In genomic region chr9:81536242-81537025, GRCh38 we compare ENCODE assay signal across 18 cellular contexts.
A peak's percentile ranks its signal among the peaks of the same experiment; 100 is the strongest.
DNase-seq lines count a peak whose midpoint lies in the region; ATAC-seq, FAIRE-seq and TF ChIP-seq lines count a peak whose summit lies in the region.
"Had no signal": no experiment of that assay in that cellular context is flagged by ENCODE, and none has a peak within 500 bp of the region (broad histone marks: within the 10 kb centered on the region; RNA-seq: fewer than 3 reads in every experiment).

No MANE protein-coding gene starts in this region.

- H3K9me3 ChIP-seq in PC-9 (ENCODE audit: insufficient read depth, low read depth) (peaks cover 9% of the 10 kb centered on the region; the same call in 1 of the 2 replicates), astrocyte (ENCODE audit: insufficient read depth, low read depth, low read length) (no peaks in the 10 kb centered on the region), right lobe of liver (no peaks in the 10 kb centered on the region)
- H3K9me3 ChIP-seq: MG63 had no signal

- H4K20me1 ChIP-seq in PC-9 (ENCODE audit: insufficient read depth) (no peaks in the 10 kb centered on the region), astrocyte (ENCODE audit: insufficient read depth, low read length) (no peaks in the 10 kb centered on the region)

- no peaks in the 10 kb centered on the region for H3K27me3 Mint-ChIP-seq in astrocyte (ENCODE audit: low read depth, unreplicated experiment)
- H3K27me3 Mint-ChIP-seq in activated T-helper 2 cell treated with anti-CD3 and anti-CD28 coated beads, Interferon-gamma antibody, Interleukin-2, Interleukin-4, amounts not matched to agents 10 μg/mL and 5 μg/mL and 100 μg/mL, durations not matched to agents 14 hours and 24 hours and 36 hours (ENCODE audit: low read depth): no peaks in the 10 kb centered on the region

- no peak overlapping the region for H3K9ac ChIP-seq in astrocyte (ENCODE audit: low read length)

- no peak overlapping the region for H3K4me3 ChIP-seq in PC-9
- no peak overlapping the region for H3K4me3 ChIP-seq in astrocyte (ENCODE audit: insufficient read depth, low read depth, low read length)
- no peak overlapping the region for H3K4me3 ChIP-seq in right lobe of liver
- H3K4me3 ChIP-seq: GM12878, MG63 had no signal

- H3K79me2 ChIP-seq in PC-9 (ENCODE audit: low read depth) (no peaks in the 10 kb centered on the region), astrocyte (ENCODE audit: insufficient read depth, low read length) (no peaks in the 10 kb centered on the region)

- no TSS peak for BruUV-seq in PC-9 (replicated peaks; lab: Mats Ljungman, UMichigan)

- WGBS in right lobe of liver (ENCODE audit: insufficient coverage, low coverage, low lambda C conversion rate, missing lambda C conversion rate): 31% methylated on average over 7 of the region's 9 CpGs

- H3K4me1 Mint-ChIP-seq in astrocyte (ENCODE audit: low read depth, unreplicated experiment): peaks cover 11% of the 10 kb centered on the region
- no peaks in the 10 kb centered on the region for H3K4me1 Mint-ChIP-seq in activated T-helper 2 cell treated with anti-CD3 and anti-CD28 coated beads, Interferon-gamma antibody, Interleukin-2, Interleukin-4, amounts not matched to agents 10 μg/mL and 5 μg/mL and 100 μg/mL, durations not matched to agents 14 hours and 24 hours and 36 hours (ENCODE audit: low read depth)
- H3K4me1 Mint-ChIP-seq: CD14-positive monocyte had no signal

- H3K27ac ChIP-seq in PC-9: no peak overlapping the region
- no peak overlapping the region for H3K27ac ChIP-seq in astrocyte (ENCODE audit: low read depth, low read length)
- peak overlapping the region; percentile 46 to 77 (median 60) for H3K27ac ChIP-seq in right lobe of liver

- H3K36me3 Mint-ChIP-seq in astrocyte (ENCODE audit: low read depth, unreplicated experiment): no peaks in the 10 kb centered on the region
- H3K36me3 Mint-ChIP-seq in activated T-helper 2 cell treated with anti-CD3 and anti-CD28 coated beads, Interferon-gamma antibody, Interleukin-2, Interleukin-4, amounts not matched to agents 10 μg/mL and 5 μg/mL and 100 μg/mL, durations not matched to agents 14 hours and 24 hours and 36 hours (ENCODE audit: low read depth): no peaks in the 10 kb centered on the region
- H3K36me3 Mint-ChIP-seq: CD14-positive monocyte had no signal

- intact Hi-C loops in PC-9 (cut with micrococcal nuclease; ENCODE audit: unreplicated experiment) (no loop called here), right lobe of liver (cut with DNase I) (loop anchor here in 1 of 2 donors (10.0 kb wide), 1 partner anchor 48 kb away; no protein-coding TSS in a partner anchor)
- intact Hi-C loops in activated T-helper 2 cell treated with anti-CD3 and anti-CD28 coated beads, Interferon-gamma antibody, Interleukin-2, Interleukin-4, amounts not matched to agents 10 μg/mL and 5 μg/mL and 100 μg/mL, durations not matched to agents 14 hours and 24 hours and 36 hours (cut with micrococcal nuclease): no loop called here

- peak overlapping the region; percentile 9; the same call in 1 of the 2 replicates for H3K4me2 ChIP-seq in PC-9
- H3K4me2 ChIP-seq in astrocyte (ENCODE audit: low read length): no peak overlapping the region

- H3K27ac Mint-ChIP-seq in astrocyte (ENCODE audit: unreplicated experiment): no peak overlapping the region
- H3K27ac Mint-ChIP-seq in activated T-helper 2 cell treated with anti-CD3 and anti-CD28 coated beads, Interferon-gamma antibody, Interleukin-2, Interleukin-4, amounts not matched to agents 10 μg/mL and 5 μg/mL and 100 μg/mL, durations not matched to agents 14 hours and 24 hours and 36 hours: no peak overlapping the region
- H3K27ac Mint-ChIP-seq: CD14-positive monocyte had no signal

- TF ChIP-seq CTCF in PC-9 (conservative IDR thresholded peaks at IDR 0.05): no peak
- no peak for TF ChIP-seq CTCF in astrocyte (IDR thresholded peaks at IDR 0.05; ENCODE audit: insufficient read depth, low read depth, low read length)
- no peak for TF ChIP-seq CTCF in right lobe of liver (IDR thresholded peaks at IDR 0.05)

- H3K4me1 ChIP-seq in PC-9 (replicated peaks; ENCODE audit: insufficient read depth) (peaks cover 24% of the 10 kb centered on the region), astrocyte (ENCODE audit: insufficient read depth, low read length) (peaks cover 7% of the 10 kb centered on the region), right lobe of liver (peaks cover 0 to 42% (median 12%) of the 10 kb centered on the region in 4 donors)

- no peak for TF ChIP-seq POLR2A in right lobe of liver (IDR thresholded peaks at IDR 0.05)

- no peaks in the 10 kb centered on the region for H3K36me3 ChIP-seq in PC-9 (ENCODE audit: low read depth)
- H3K36me3 ChIP-seq in astrocyte (ENCODE audit: insufficient read depth, low read length): no peaks in the 10 kb centered on the region
- no peaks in the 10 kb centered on the region for H3K36me3 ChIP-seq in right lobe of liver
- H3K36me3 ChIP-seq: MG63 had no signal

- H3K9me3 Mint-ChIP-seq in astrocyte (ENCODE audit: unreplicated experiment): no peaks in the 10 kb centered on the region
- no peaks in the 10 kb centered on the region for H3K9me3 Mint-ChIP-seq in activated T-helper 2 cell treated with anti-CD3 and anti-CD28 coated beads, Interferon-gamma antibody, Interleukin-2, Interleukin-4, amounts not matched to agents 10 μg/mL and 5 μg/mL and 100 μg/mL, durations not matched to agents 14 hours and 24 hours and 36 hours

- DNase-seq in PC-9 (no peak), astrocyte (ENCODE audit: low read depth) (no peak), right lobe of liver (peak in 1 of 3 donors; percentile 79), DMS 273 (lab: John Stamatoyannopoulos, UW; ENCODE audit: unreplicated experiment) (no peak)
- DNase-seq in activated CD4-positive, alpha-beta T cell treated with anti-CD3 and anti-CD28 coated beads for 48 hours: no peak
- no peak for DNase-seq in activated T-helper 2 cell treated with anti-CD3 and anti-CD28 coated beads, Interferon-gamma antibody, Interleukin-2, Interleukin-4, amounts not matched to agents 10 μg/mL and 5 μg/mL and 100 μg/mL, durations not matched to agents 14 hours and 24 hours and 36 hours (ENCODE audit: low spot score)
- DNase-seq in stimulated activated CD4-positive, alpha-beta T cell treated with anti-CD3 and anti-CD28 coated beads, Interleukin-4, amount 100 ng/mL, for 4 hours: no peak
- DNase-seq: GDM1, Kasumi-1, MG63, NCI-H1048, NCI-H1436, NCI-H2029, NCI-H2171, NCI-H526 treated with DMSO at 0.1 percent for 48 hours had no signal

- CTCF ChIA-PET in PC-9 (lab: Charles Lee): no interaction called here

- H3K27me3 ChIP-seq in PC-9 (ENCODE audit: insufficient read depth, low read depth): no peaks in the 10 kb centered on the region
- H3K27me3 ChIP-seq in astrocyte (ENCODE audit: insufficient read depth, low read length): no peaks in the 10 kb centered on the region
- no peaks in the 10 kb centered on the region for H3K27me3 ChIP-seq in right lobe of liver
- H3K27me3 ChIP-seq: MG63 had no signal

- H3K9me2 ChIP-seq in PC-9 (ENCODE audit: insufficient read depth): no peaks in the 10 kb centered on the region

- H3K4me3 Mint-ChIP-seq in astrocyte (ENCODE audit: unreplicated experiment): no peak overlapping the region
- no peak overlapping the region for H3K4me3 Mint-ChIP-seq in activated T-helper 2 cell treated with anti-CD3 and anti-CD28 coated beads, Interferon-gamma antibody, Interleukin-2, Interleukin-4, amounts not matched to agents 10 μg/mL and 5 μg/mL and 100 μg/mL, durations not matched to agents 14 hours and 24 hours and 36 hours (ENCODE audit: low read depth)
- H3K4me3 Mint-ChIP-seq: CD14-positive monocyte had no signal

- FAIRE-seq in astrocyte (lab: Jason Lieb, UNC): no peak
- FAIRE-seq: GM12878, HTR-8/SVneo had no signal

- POLR2A ChIA-PET in PC-9 (lab: Charles Lee; ENCODE audit: unreplicated experiment): no interaction called here

- H2AFZ ChIP-seq in PC-9 (no peak overlapping the region), astrocyte (ENCODE audit: low read depth, low read length) (peak overlapping the region; percentile 24)

- ATAC-seq in right lobe of liver: peak; percentile 77 to 91 (median 84)
- ATAC-seq: GM12878 had no signal

- peaks cover 6% of the 10 kb centered on the region; the same call in 1 of the 2 replicates for H3F3A ChIP-seq in PC-9 (ENCODE audit: insufficient read depth, low read depth)

Comparison
In these comparisons a context has a peak if more than half of its experiments do, and no peak if none do; other contexts are left out.
1. H3K27ac ChIP-seq: peak in right lobe of liver (3 of 3); none in PC-9 (single experiment) and astrocyte (single experiment).